In the genomic region with DNA sequence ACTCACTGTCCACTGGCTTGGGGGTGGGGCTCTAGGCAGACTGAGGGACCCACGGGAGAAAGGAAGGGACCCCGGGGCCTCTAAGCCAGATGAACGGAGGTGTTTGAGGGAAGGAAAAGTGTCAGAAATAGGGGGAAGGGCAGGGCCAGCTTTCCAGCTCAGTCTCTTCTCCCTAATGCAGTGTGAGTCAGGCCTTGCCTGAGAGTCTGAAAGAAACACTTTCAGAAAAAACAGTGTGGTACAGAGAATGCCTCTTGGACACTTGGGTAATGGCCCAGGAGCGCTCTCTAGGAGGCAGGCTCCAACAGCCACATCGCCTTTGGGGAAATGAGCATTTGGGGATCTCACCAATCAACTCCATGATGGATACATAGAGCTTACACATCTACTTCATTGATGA, we compare ENCODE assay signal across 18 cellular contexts. TPM values are rescaled to one million over a fixed set of nuclear protein-coding genes. Genes with fewer than 3 reads are reported as not detected.
A peak's percentile ranks its signal among the peaks of the same experiment; 100 is the strongest.
DNase-seq lines count a peak whose midpoint lies in the region; ATAC-seq, FAIRE-seq and TF ChIP-seq lines count a peak whose summit lies in the region.
"Had no signal": no experiment of that assay in that cellular context is flagged by ENCODE, and none has a peak within 500 bp of the region (broad histone marks: within the 10 kb centered on the region; RNA-seq: fewer than 3 reads in every experiment).

No MANE protein-coding gene starts in this region.

- H3T11ph ChIP-seq in H9 (ENCODE audit: low read length): no peak overlapping the region

- H2AK5ac ChIP-seq in H9 (ENCODE audit: insufficient read length, low read length): no peak overlapping the region

- CTCF ChIA-PET in CD4-positive, alpha-beta memory T cell (lab: Charles Lee; ENCODE audit: partially characterized antibody): no interaction called here

- H4K5ac ChIP-seq in H9 (ENCODE audit: insufficient read length, low read depth, low read length): no peak overlapping the region

- H3K14ac ChIP-seq in H9 (ENCODE audit: insufficient read depth, low read length): no peak overlapping the region

- H3K4me2 ChIP-seq in H9 (ENCODE audit: insufficient read depth, insufficient read length, low read length): no peak overlapping the region
- no peak overlapping the region for H3K4me2 ChIP-seq in astrocyte (ENCODE audit: low read length)
- no peak overlapping the region for H3K4me2 ChIP-seq in smooth muscle cell

- FAIRE-seq in astrocyte (lab: Jason Lieb, UNC): no peak

- H2BK12ac ChIP-seq in H9 (ENCODE audit: insufficient read length, low read depth, low read length): no peak overlapping the region

- no peaks in the 10 kb centered on the region for H3K79me1 ChIP-seq in H9 (ENCODE audit: insufficient read depth, low read depth, low read length, poor library complexity, severe bottlenecking)

- H3K4me3 Mint-ChIP-seq in H9: no peak overlapping the region; a peak in 1 of 5 replicates
- no peak overlapping the region for H3K4me3 Mint-ChIP-seq in astrocyte (ENCODE audit: unreplicated experiment)
- H3K4me3 Mint-ChIP-seq in CD4-positive, alpha-beta memory T cell: no peak overlapping the region

- H3K4me1 Mint-ChIP-seq in H9: no peaks in the 10 kb centered on the region
- peaks cover 24% of the 10 kb centered on the region for H3K4me1 Mint-ChIP-seq in astrocyte (ENCODE audit: low read depth, unreplicated experiment)
- peaks cover 0 to 1% (median 0%) of the 10 kb centered on the region in 4 donors for H3K4me1 Mint-ChIP-seq in CD4-positive, alpha-beta memory T cell

- no CpG with 5 or more reads among the region's 5 CpGs for WGBS in H9 (ENCODE audit: extremely low coverage, insufficient read length, low lambda C conversion rate)
- WGBS in smooth muscle cell (ENCODE audit: low lambda C conversion rate): 88% methylated on average over 5 of the region's 5 CpGs

- peak; percentile 5 for ATAC-seq in esophagus mucosa
- ATAC-seq: Panc1 had no signal

- H4K8ac ChIP-seq in H9 (replicated peaks; ENCODE audit: insufficient read length, low read depth, low read length): no peak overlapping the region

- H3K27ac Mint-ChIP-seq in H9: peak overlapping the region in 2 of 3 experiments; percentile 70 to 94; a peak in 4 of 7 replicates
- peak overlapping the region; percentile 86 for H3K27ac Mint-ChIP-seq in astrocyte (ENCODE audit: unreplicated experiment)
- H3K27ac Mint-ChIP-seq in CD4-positive, alpha-beta memory T cell: peak overlapping the region in 2 of 7 donors; percentile 36 to 44

- H3K27ac ChIP-seq in H9 (ENCODE audit: insufficient read length, low read depth, low read length) (no peak overlapping the region), astrocyte (ENCODE audit: low read depth, low read length) (no peak overlapping the region), smooth muscle cell (ENCODE audit: low read depth) (peak overlapping the region; percentile 17), tibial artery (peak overlapping the region in 1 of 2 donors; percentile 41)
- no peak overlapping the region for H3K27ac ChIP-seq in CD4-positive, alpha-beta memory T cell (ENCODE audit: low read depth, low read length)

- H2BK20ac ChIP-seq in H9 (ENCODE audit: low read depth, low read length, poor library complexity, severe bottlenecking): no peak overlapping the region

- H3K4me1 ChIP-seq in H9 (ENCODE audit: insufficient read depth, low read length) (no peaks in the 10 kb centered on the region), astrocyte (ENCODE audit: insufficient read depth, low read length) (peaks cover 10% of the 10 kb centered on the region), smooth muscle cell (ENCODE audit: low read depth) (no peaks in the 10 kb centered on the region), tibial artery (peaks cover 0 to 22% (median 8%) of the 10 kb centered on the region in 4 donors)
- H3K4me1 ChIP-seq in CD4-positive, alpha-beta memory T cell (ENCODE audit: insufficient read depth, low read length): no peaks in the 10 kb centered on the region

- POLR2A ChIA-PET in CD4-positive, alpha-beta memory T cell (lab: Charles Lee; ENCODE audit: partially characterized antibody): no interaction called here

- H3K4ac ChIP-seq in H9 (ENCODE audit: low read depth, low read length): no peak overlapping the region

- TF ChIP-seq CTCF in H9 (conservative IDR thresholded peaks at IDR 0.05): no peak
- no peak for TF ChIP-seq CTCF in astrocyte (IDR thresholded peaks at IDR 0.05; ENCODE audit: insufficient read depth, low read depth, low read length)
- TF ChIP-seq CTCF in smooth muscle cell (IDR thresholded peaks at IDR 0.05; ENCODE audit: borderline replicate concordance, insufficient read depth, poor library complexity, severe bottlenecking): no peak
- TF ChIP-seq CTCF in tibial artery (IDR thresholded peaks at IDR 0.05): no peak

- DNase-seq in H9: no peak
- DNase-seq in astrocyte (ENCODE audit: low read depth): no peak
- DNase-seq in smooth muscle cell (lab: John Stamatoyannopoulos, UW; ENCODE audit: unreplicated experiment): no peak
- no peak for DNase-seq in stimulated activated CD4-positive, alpha-beta T cell treated with anti-CD3 and anti-CD28 coated beads, Interleukin-15, amount 100 ng/mL, for 24 hours
- no peak for DNase-seq in activated naive CD4-positive, alpha-beta T cell treated with Interleukin-2 at 50 U/mL for 16 hours
- DNase-seq in tibial artery: no peak
- no peak for DNase-seq in CD4-positive, alpha-beta memory T cell
- DNase-seq: COR-L47, DMS153, EL, HCEC 1CT, Kasumi-1, NCI-H1930, NCI-H2171, NCI-H82, Right ventricle myocardium superior had no signal

- intact Hi-C loops in tibial artery (cut with DNase I; ENCODE audit: low total_unique reads): no loop called here
- intact Hi-C loops in CD4-positive, alpha-beta memory T cell (cut with micrococcal nuclease): no loop called here

- H3K18ac ChIP-seq in H9 (ENCODE audit: insufficient read length, low read depth, low read length): no peak overlapping the region

- H3K9me3 Mint-ChIP-seq in H9 (0 out of 5 replicates have a peak, but pooled peaks cover 0 to 2% of the 10 kb centered on the region in 2 experiments), astrocyte (ENCODE audit: unreplicated experiment) (peaks cover 7% of the 10 kb centered on the region)
- H3K9me3 Mint-ChIP-seq in CD4-positive, alpha-beta memory T cell: peaks cover 3 to 22% (median 16%) of the 10 kb centered on the region in 8 donors

- no peaks in the 10 kb centered on the region for H3K79me2 ChIP-seq in H9 (ENCODE audit: insufficient read depth, low read length)
- H3K79me2 ChIP-seq in astrocyte (ENCODE audit: insufficient read depth, low read length): peaks cover 3% of the 10 kb centered on the region
- peaks cover 5% of the 10 kb centered on the region for H3K79me2 ChIP-seq in smooth muscle cell (ENCODE audit: low read depth)

- no peak overlapping the region for H3K4me3 ChIP-seq in astrocyte (ENCODE audit: insufficient read depth, low read depth, low read length)
- no peak overlapping the region for H3K4me3 ChIP-seq in smooth muscle cell
- H3K4me3 ChIP-seq in tibial artery: no peak overlapping the region
- no peak overlapping the region for H3K4me3 ChIP-seq in CD4-positive, alpha-beta memory T cell (ENCODE audit: low read length in 2 of 2)

- H3K23me2 ChIP-seq in H9 (ENCODE audit: insufficient read length, low read depth, low read length, poor library complexity, severe bottlenecking): no peaks in the 10 kb centered on the region

- no peaks in the 10 kb centered on the region for H3K27me3 ChIP-seq in H9 (ENCODE audit: insufficient read depth, low read length)
- no peaks in the 10 kb centered on the region for H3K27me3 ChIP-seq in astrocyte (ENCODE audit: insufficient read depth, low read length)
- no peaks in the 10 kb centered on the region for H3K27me3 ChIP-seq in smooth muscle cell (ENCODE audit: low read depth)
- no peaks in the 10 kb centered on the region for H3K27me3 ChIP-seq in tibial artery
- H3K27me3 ChIP-seq in CD4-positive, alpha-beta memory T cell (ENCODE audit: insufficient read depth, low read length): no peaks in the 10 kb centered on the region

- no peak overlapping the region for H4K91ac ChIP-seq in H9 (ENCODE audit: insufficient read length, low read depth, low read length)

- peaks cover 66% of the 10 kb centered on the region for H3K36me3 ChIP-seq in astrocyte (ENCODE audit: insufficient read depth, low read length)
- peaks cover 21% of the 10 kb centered on the region for H3K36me3 ChIP-seq in smooth muscle cell (ENCODE audit: low read depth)
- H3K36me3 ChIP-seq in tibial artery: peaks cover 95 to 97% (median 95%) of the 10 kb centered on the region in 3 donors
- no peaks in the 10 kb centered on the region for H3K36me3 ChIP-seq in CD4-positive, alpha-beta memory T cell (ENCODE audit: insufficient read depth, low read length)

- no peaks in the 10 kb centered on the region for H4K20me1 ChIP-seq in H9 (ENCODE audit: control insufficient read depth, insufficient read depth, insufficient read length)
- peaks cover 49% of the 10 kb centered on the region for H4K20me1 ChIP-seq in astrocyte (ENCODE audit: insufficient read depth, low read length)
- peaks cover 35% of the 10 kb centered on the region for H4K20me1 ChIP-seq in smooth muscle cell (ENCODE audit: low read depth)

- H3K56ac ChIP-seq in H9 (ENCODE audit: insufficient read length, low read depth, low read length): no peak overlapping the region

- H2BK120ac ChIP-seq in H9 (ENCODE audit: low read depth, low read length, poor library complexity, severe bottlenecking): no peak overlapping the region

- no peak overlapping the region for H2BK15ac ChIP-seq in H9 (ENCODE audit: low read depth, low read length)

- H3K9ac ChIP-seq in H9 (ENCODE audit: extremely low read depth, insufficient read length, low read length) (no peak overlapping the region), astrocyte (ENCODE audit: low read length) (no peak overlapping the region), smooth muscle cell (ENCODE audit: low read depth) (no peak overlapping the region)

- no peaks in the 10 kb centered on the region for H3K27me3 Mint-ChIP-seq in H9 (ENCODE audit: low read depth)
- no peaks in the 10 kb centered on the region for H3K27me3 Mint-ChIP-seq in astrocyte (ENCODE audit: low read depth, unreplicated experiment)
- no peaks in the 10 kb centered on the region for H3K27me3 Mint-ChIP-seq in CD4-positive, alpha-beta memory T cell

- no peak overlapping the region for H3K23ac ChIP-seq in H9 (ENCODE audit: insufficient read length, low read depth, low read length)

- peaks cover 34% of the 10 kb centered on the region for H3F3A ChIP-seq in smooth muscle cell (ENCODE audit: low read depth)

- H2AFZ ChIP-seq in H9 (ENCODE audit: low read length) (no peak overlapping the region), astrocyte (ENCODE audit: low read depth, low read length) (no peak overlapping the region), smooth muscle cell (ENCODE audit: low read depth) (no peak overlapping the region)

- peaks cover 65 to 98% (median 96%) of the 10 kb centered on the region in 3 experiments for H3K36me3 Mint-ChIP-seq in H9 (ENCODE audit: insufficient read depth in 1 of 3, low read depth in 3 of 3)
- peaks cover 49% of the 10 kb centered on the region for H3K36me3 Mint-ChIP-seq in astrocyte (ENCODE audit: low read depth, unreplicated experiment)
- peaks cover 48 to 62% of the 10 kb centered on the region in 2 donors for H3K36me3 Mint-ChIP-seq in CD4-positive, alpha-beta memory T cell

- H2BK5ac ChIP-seq in H9 (ENCODE audit: insufficient read length, low read length): no peak overlapping the region

- no peaks in the 10 kb centered on the region for H3K9me3 ChIP-seq in H9 (ENCODE audit: control insufficient read depth, low read depth, low read length)
- H3K9me3 ChIP-seq in astrocyte (ENCODE audit: insufficient read depth, low read depth, low read length): no peaks in the 10 kb centered on the region
- H3K9me3 ChIP-seq in smooth muscle cell (replicated peaks; ENCODE audit: low read depth): no peaks in the 10 kb centered on the region
- no peaks in the 10 kb centered on the region for H3K9me3 ChIP-seq in tibial artery
- H3K9me3 ChIP-seq in CD4-positive, alpha-beta memory T cell (ENCODE audit: control insufficient read depth in 1 of 2, low read length in 2 of 2): no peaks in the 10 kb centered on the region

RNA-seq across cellular contexts. Expression of gene NDEL1, which starts 46.9 kb away (rescaled TPM):
- total RNA-seq in H9 (2021): 32.9 and 38.4 TPM in 2 replicates
- 102 and 110 TPM in 2 replicates for total RNA-seq in astrocyte
- 75.9 TPM for total RNA-seq in esophagus mucosa
- total RNA-seq in smooth muscle cell: 103 and 111 TPM in 2 replicates
- polyA plus RNA-seq in smooth muscle cell: 82.0 and 82.6 TPM in 2 replicates
- 100 to 1,000 TPM; 115 to 120 TPM for total RNA-seq in CD4-positive, alpha-beta memory T cell
- 10 to 100 TPM; 52.9 to 66.5 TPM for polyA plus RNA-seq in CD4-positive, alpha-beta memory T cell
